ENCODE assay signal across 16 cellular contexts in genomic region chr9:84789463-84789830, GRCh38.
DNase-seq lines count a peak whose midpoint lies in the region; ATAC-seq and TF ChIP-seq lines count a peak whose summit lies in the region.
"Had no signal": no experiment of that assay in that cellular context is flagged by ENCODE, and none has a peak within 500 bp of the region (broad histone marks: within the 10 kb centered on the region; RNA-seq: fewer than 3 reads in every experiment).

No MANE protein-coding gene starts in this region.

- H3K9me3 ChIP-seq in breast epithelium: no peaks in the 10 kb centered on the region
- no peaks in the 10 kb centered on the region for H3K9me3 ChIP-seq in left lung
- no peaks in the 10 kb centered on the region for H3K9me3 ChIP-seq in upper lobe of right lung
- H3K9me3 ChIP-seq: BLaER1 treated with 17β-estradiol and CSF1 and Interleukin-3, amounts not matched to agents 10 nM and 100 nM had no signal

- H3K4me3 ChIP-seq in breast epithelium: no peak overlapping the region
- H3K4me3 ChIP-seq in dorsolateral prefrontal cortex: no peak overlapping the region
- H3K4me3 ChIP-seq in left lung: no peak overlapping the region
- no peak overlapping the region for H3K4me3 ChIP-seq in upper lobe of right lung
- H3K4me3 ChIP-seq: BLaER1 treated with 17β-estradiol and CSF1 and Interleukin-3, amounts not matched to agents 10 nM and 100 nM had no signal

- no peaks in the 10 kb centered on the region for H3K36me3 Mint-ChIP-seq in MCF 10A (ENCODE audit: insufficient read depth, unreplicated experiment)

- H3K27me3 ChIP-seq in breast epithelium (no peaks in the 10 kb centered on the region), dorsolateral prefrontal cortex (no peaks in the 10 kb centered on the region), left lung (no peaks in the 10 kb centered on the region), upper lobe of right lung (no peaks in the 10 kb centered on the region)
- H3K27me3 ChIP-seq: BLaER1 treated with 17β-estradiol and CSF1 and Interleukin-3, amounts not matched to agents 10 nM and 100 nM had no signal

- ATAC-seq in left lung (peak; percentile 27), upper lobe of right lung (no peak), HG02588 (IDR thresholded peaks at IDR 0.05; ENCODE audit: unreplicated experiment) (no peak)
- ATAC-seq in stimulated activated naive CD8-positive, alpha-beta T cell treated with anti-CD3 and anti-CD28 coated beads, Interleukin-15, Interleukin-2, amounts not matched to agents 100 U/mL and 50 U/mL, for 24 hours: no peak

- H3K27ac ChIP-seq in breast epithelium: peak overlapping the region; percentile 82 to 84
- peak overlapping the region in 30 of 59 donors; percentile 3 to 88 (median 28) for H3K27ac ChIP-seq in dorsolateral prefrontal cortex
- no peak overlapping the region for H3K27ac ChIP-seq in left lung
- H3K27ac ChIP-seq in upper lobe of right lung: peak overlapping the region; percentile 18
- H3K27ac ChIP-seq: BLaER1 treated with 17β-estradiol and CSF1 and Interleukin-3, amounts not matched to agents 10 nM and 100 nM had no signal

- no peaks in the 10 kb centered on the region for H3K27me3 Mint-ChIP-seq in MCF 10A (ENCODE audit: insufficient read depth, unreplicated experiment)
- H3K27me3 Mint-ChIP-seq: CD4-positive, alpha-beta T cell had no signal

- no peak overlapping the region for H3K4me3 Mint-ChIP-seq in MCF 10A (ENCODE audit: unreplicated experiment)
- H3K4me3 Mint-ChIP-seq: CD4-positive, alpha-beta T cell; H9 had no signal

- H3K4me1 ChIP-seq in breast epithelium (peaks cover 0 to 5% of the 10 kb centered on the region in 2 donors), left lung (no peaks in the 10 kb centered on the region), upper lobe of right lung (no peaks in the 10 kb centered on the region)

- H3K36me3 ChIP-seq in breast epithelium: no peaks in the 10 kb centered on the region
- H3K36me3 ChIP-seq in left lung: no peaks in the 10 kb centered on the region
- no peaks in the 10 kb centered on the region for H3K36me3 ChIP-seq in upper lobe of right lung
- H3K36me3 ChIP-seq: BLaER1 treated with 17β-estradiol and CSF1 and Interleukin-3, amounts not matched to agents 10 nM and 100 nM had no signal

- DNase-seq in breast epithelium (ENCODE audit: low spot score in 2 of 2) (no peak), MCF 10A (ENCODE audit: unreplicated experiment) (no peak), dorsolateral prefrontal cortex (no peak), left lung (no peak), upper lobe of right lung (no peak)
- no peak for DNase-seq in stimulated activated naive CD8-positive, alpha-beta T cell treated with anti-CD3 and anti-CD28 coated beads, Interleukin-15, Interleukin-2, amounts not matched to agents 100 U/mL and 50 U/mL, for 24 hours
- no peak for DNase-seq in central memory CD4-positive, alpha-beta T cell
- DNase-seq: ACHN; Calu3; CD4-positive, alpha-beta T cell; DMS 273 treated with DMSO at 0.1 percent for 48 hours; DMS79; GOT3; H9 had no signal

- BruUV-seq in MCF 10A (replicated peaks; lab: Mats Ljungman, UMichigan): no TSS peak

- intact Hi-C loops in breast epithelium (cut with DNase I; ENCODE audit: low total_unique reads): no loop called here
- intact Hi-C loops in MCF 10A (cut with micrococcal nuclease): no loop called here
- intact Hi-C loops in dorsolateral prefrontal cortex (cut with DNase I): loop anchor here in 1 of 2 donors (10.0 kb wide), 1 partner anchor 95 kb away; no protein-coding TSS in a partner anchor
- intact Hi-C loops in left lung (cut with DNase I): loop anchor here in 1 of 2 donors (10.0 kb wide), 1 partner anchor 85 kb away; no protein-coding TSS in a partner anchor
- intact Hi-C loops in upper lobe of right lung (cut with DNase I): no loop called here

- H3K27ac Mint-ChIP-seq in MCF 10A (ENCODE audit: low read depth, unreplicated experiment): no peak overlapping the region
- H3K27ac Mint-ChIP-seq: CD4-positive, alpha-beta T cell had no signal

- TF ChIP-seq POLR2A in breast epithelium (IDR thresholded peaks at IDR 0.05): no peak

- no peaks in the 10 kb centered on the region for H3K9me3 Mint-ChIP-seq in MCF 10A (ENCODE audit: unreplicated experiment)
- H3K9me3 Mint-ChIP-seq: CD4-positive, alpha-beta T cell; H9 had no signal

- CTCF ChIA-PET in MCF 10A (lab: Yijun Ruan, JAX): interaction anchor here (0.6 to 0.9 kb wide), 3 partner anchors 92 to 638 kb away, joined by 3 to 4 read pairs (median 3); no protein-coding TSS in a partner anchor

- peaks cover 5% of the 10 kb centered on the region for H3K4me1 Mint-ChIP-seq in MCF 10A (ENCODE audit: insufficient read depth, unreplicated experiment)
- H3K4me1 Mint-ChIP-seq: H9 had no signal

- TF ChIP-seq CTCF in breast epithelium (IDR thresholded peaks at IDR 0.05) (no peak), MCF 10A (IDR thresholded peaks at IDR 0.05; ENCODE audit: unreplicated experiment) (no peak), dorsolateral prefrontal cortex (IDR thresholded peaks at IDR 0.05 in 54 of 56, conservative IDR thresholded peaks at IDR 0.05 in 2 of 56; ENCODE audit: low read depth in 1 of 56, partially characterized antibody in 56 of 56) (no peak), left lung (IDR thresholded peaks at IDR 0.05) (no peak), upper lobe of right lung (IDR thresholded peaks at IDR 0.05) (no peak)

- POLR2A ChIA-PET in MCF 10A (lab: Yijun Ruan, JAX): interaction anchor here (0.7 to 1.1 kb wide), 3 partner anchors 28 to 217 kb away, joined by 3 to 6 read pairs (median 3); no protein-coding TSS in a partner anchor

Comparison
In these comparisons a context has a peak if more than half of its experiments do, and no peak if none do; other contexts are left out.
1. H3K27ac ChIP-seq: peak in breast epithelium (2 of 2), dorsolateral prefrontal cortex (30 of 59) and upper lobe of right lung (single experiment); none in left lung (0 of 2).